Comparison of ENCODE assay signal across 16 cellular contexts in genomic region chr10:21737061-21737460, GRCh38.
DNase-seq lines count a peak whose midpoint lies in the region; ATAC-seq lines count a peak whose summit lies in the region.
"Had no signal": no experiment of that assay in that cellular context is flagged by ENCODE, and none has a peak within 500 bp of the region (broad histone marks: within the 10 kb centered on the region; RNA-seq: fewer than 3 reads in every experiment).

No MANE protein-coding gene starts in this region.

- H3K9me3 Mint-ChIP-seq in activated naive CD4-positive, alpha-beta T cell treated with anti-CD3 and anti-CD28 coated beads for 36 hours, result no peaks in the 10 kb centered on the region
- no peaks in the 10 kb centered on the region for H3K9me3 Mint-ChIP-seq in activated naive CD8-positive, alpha-beta T cell treated with anti-CD3 and anti-CD28 coated beads, Interleukin-2, amount 10 ng/mL, durations not matched to agents 7 days and 5 days
- no peaks in the 10 kb centered on the region for H3K9me3 Mint-ChIP-seq in stimulated activated effector memory CD8-positive, alpha-beta T cell treated with anti-CD3 and anti-CD28 coated beads, Interleukin-12 subunit alpha, Interleukin-12 subunit beta, amount 100 ng/mL, for 72 hours
- H3K9me3 Mint-ChIP-seq: endodermal cell had no signal

- peak overlapping the region; percentile 71 for H3K27ac Mint-ChIP-seq in activated naive CD4-positive, alpha-beta T cell treated with anti-CD3 and anti-CD28 coated beads for 36 hours
- peak overlapping the region; percentile 74 for H3K27ac Mint-ChIP-seq in activated naive CD8-positive, alpha-beta T cell treated with anti-CD3 and anti-CD28 coated beads, Interleukin-2, amount 10 ng/mL, durations not matched to agents 7 days and 5 days
- H3K27ac Mint-ChIP-seq in stimulated activated effector memory CD8-positive, alpha-beta T cell treated with anti-CD3 and anti-CD28 coated beads, Interleukin-12 subunit alpha, Interleukin-12 subunit beta, amount 100 ng/mL, for 72 hours, result peak overlapping the region; percentile 58
- H3K27ac Mint-ChIP-seq: endodermal cell had no signal

- no peak overlapping the region for H3K4me3 Mint-ChIP-seq in activated naive CD4-positive, alpha-beta T cell treated with anti-CD3 and anti-CD28 coated beads for 36 hours
- peak overlapping the region; percentile 6 for H3K4me3 Mint-ChIP-seq in activated naive CD8-positive, alpha-beta T cell treated with anti-CD3 and anti-CD28 coated beads, Interleukin-2, amount 10 ng/mL, durations not matched to agents 7 days and 5 days
- no peak overlapping the region for H3K4me3 Mint-ChIP-seq in stimulated activated effector memory CD8-positive, alpha-beta T cell treated with anti-CD3 and anti-CD28 coated beads, Interleukin-12 subunit alpha, Interleukin-12 subunit beta, amount 100 ng/mL, for 72 hours
- H3K4me3 Mint-ChIP-seq: endodermal cell had no signal

- no peak for DNase-seq in activated naive CD4-positive, alpha-beta T cell treated with anti-CD3 and anti-CD28 coated beads for 36 hours
- DNase-seq in activated naive CD4-positive, alpha-beta T cell treated with anti-CD3 and anti-CD28 coated beads, Interleukin-2, amount 50 U/mL, for 16 hours, result no peak
- DNase-seq in NOMO-1 (lab: John Stamatoyannopoulos, UW; ENCODE audit: unreplicated experiment in 2 of 2) (peak; percentile 37 to 57), NCI-H2196 treated with DMSO at 0.1 percent for 48 hours (lab: John Stamatoyannopoulos, UW; ENCODE audit: unreplicated experiment) (no peak), ureter (ENCODE audit: low spot score) (no peak), DMS79 (lab: John Stamatoyannopoulos, UW) (no peak)
- no peak for DNase-seq in activated naive CD8-positive, alpha-beta T cell treated with anti-CD3 and anti-CD28 coated beads, Interleukin-2, amount 10 ng/mL, durations not matched to agents 7 days and 5 days
- DNase-seq in stimulated activated effector memory CD8-positive, alpha-beta T cell treated with anti-CD3 and anti-CD28 coated beads, Interleukin-12 subunit alpha, Interleukin-12 subunit beta, amount 100 ng/mL, for 72 hours (ENCODE audit: low spot score in 2 of 2), result no peak
- DNase-seq: caudate nucleus, endodermal cell, left colon, NCI-H2029, NCI-H510A treated with DMSO at 0.1 percent for 48 hours, OCI-M1, SJCRH30, stomach had no signal

- CTCF ChIA-PET in activated naive CD4-positive, alpha-beta T cell treated with anti-CD3 and anti-CD28 coated beads for 36 hours (lab: Charles Lee), result no interaction called here

- POLR2A ChIA-PET in activated naive CD8-positive, alpha-beta T cell treated with anti-CD3 and anti-CD28 coated beads, Interleukin-2, amount 10 ng/mL, durations not matched to agents 7 days and 5 days (lab: Charles Lee), result no interaction called here

- intact Hi-C loops in activated naive CD4-positive, alpha-beta T cell treated with anti-CD3 and anti-CD28 coated beads for 36 hours (cut with micrococcal nuclease), result no loop called here

- H3K36me3 Mint-ChIP-seq in activated naive CD4-positive, alpha-beta T cell treated with anti-CD3 and anti-CD28 coated beads for 36 hours (ENCODE audit: low read depth), result peaks cover 34% of the 10 kb centered on the region
- peaks cover 39% of the 10 kb centered on the region for H3K36me3 Mint-ChIP-seq in activated naive CD8-positive, alpha-beta T cell treated with anti-CD3 and anti-CD28 coated beads, Interleukin-2, amount 10 ng/mL, durations not matched to agents 7 days and 5 days
- peaks cover 86% of the 10 kb centered on the region for H3K36me3 Mint-ChIP-seq in stimulated activated effector memory CD8-positive, alpha-beta T cell treated with anti-CD3 and anti-CD28 coated beads, Interleukin-12 subunit alpha, Interleukin-12 subunit beta, amount 100 ng/mL, for 72 hours

- no peak for ATAC-seq in activated naive CD8-positive, alpha-beta T cell treated with anti-CD3 and anti-CD28 coated beads, Interleukin-2, amount 10 ng/mL, durations not matched to agents 7 days and 5 days (ENCODE audit: low read depth)
- no peak for ATAC-seq in stimulated activated effector memory CD8-positive, alpha-beta T cell treated with anti-CD3 and anti-CD28 coated beads, Interleukin-12 subunit alpha, Interleukin-12 subunit beta, amount 100 ng/mL, for 72 hours
- ATAC-seq: left colon had no signal

- no peaks in the 10 kb centered on the region for H3K27me3 Mint-ChIP-seq in activated naive CD4-positive, alpha-beta T cell treated with anti-CD3 and anti-CD28 coated beads for 36 hours (ENCODE audit: low read depth)
- no peaks in the 10 kb centered on the region for H3K27me3 Mint-ChIP-seq in activated naive CD8-positive, alpha-beta T cell treated with anti-CD3 and anti-CD28 coated beads, Interleukin-2, amount 10 ng/mL, durations not matched to agents 7 days and 5 days

- peaks cover 49% of the 10 kb centered on the region for H3K4me1 Mint-ChIP-seq in activated naive CD4-positive, alpha-beta T cell treated with anti-CD3 and anti-CD28 coated beads for 36 hours (ENCODE audit: low read depth)
- H3K4me1 Mint-ChIP-seq in activated naive CD8-positive, alpha-beta T cell treated with anti-CD3 and anti-CD28 coated beads, Interleukin-2, amount 10 ng/mL, durations not matched to agents 7 days and 5 days, result peaks cover 39% of the 10 kb centered on the region
- peaks cover 34% of the 10 kb centered on the region for H3K4me1 Mint-ChIP-seq in stimulated activated effector memory CD8-positive, alpha-beta T cell treated with anti-CD3 and anti-CD28 coated beads, Interleukin-12 subunit alpha, Interleukin-12 subunit beta, amount 100 ng/mL, for 72 hours

Comparison
In these comparisons a context has a peak if more than half of its experiments do, and no peak if none do; other contexts are left out.
1. DNase-seq: peak in NOMO-1 (2 of 2); none in activated naive CD4-positive, alpha-beta T cell treated with anti-CD3 and anti-CD28 coated beads for 36 hours (single experiment), activated naive CD4-positive, alpha-beta T cell treated with anti-CD3 and anti-CD28 coated beads, Interleukin-2, amount 50 U/mL, for 16 hours (single experiment), activated naive CD8-positive, alpha-beta T cell treated with anti-CD3 and anti-CD28 coated beads, Interleukin-2, amount 10 ng/mL, durations not matched to agents 7 days and 5 days (single experiment), stimulated activated effector memory CD8-positive, alpha-beta T cell treated with anti-CD3 and anti-CD28 coated beads, Interleukin-12 subunit alpha, Interleukin-12 subunit beta, amount 100 ng/mL, for 72 hours (0 of 2), NCI-H2196 treated with DMSO at 0.1 percent for 48 hours (single experiment), ureter (single experiment) and DMS79 (single experiment).
2. Peak in every context shown above with its lines, with median percentiles within 50 percentile points of each other: H3K27ac Mint-ChIP-seq.